ENCODE assay signal across 1 cellular context in genomic region chr22:41526226-41526531, GRCh38.
TF ChIP-seq lines count a peak whose summit lies in the region.

No MANE protein-coding gene starts in this region.

TF ChIP-seq in liver, 16 proteins besides CTCF, POLR2A, EP300 and RAD21 (continued from another document):
- no peak for TF ChIP-seq ZBTB33 (IDR thresholded peaks at IDR 0.05)
- TF ChIP-seq FOXA2 (IDR thresholded peaks at IDR 0.05): no peak
- no peak for TF ChIP-seq SP1 (IDR thresholded peaks at IDR 0.05)
- TF ChIP-seq FOXA1 (IDR thresholded peaks at IDR 0.05): no peak
- no peak for TF ChIP-seq YY1 (IDR thresholded peaks at IDR 0.05)
- TF ChIP-seq TAF1 (conservative IDR thresholded peaks at IDR 0.05): no peak
- TF ChIP-seq JUND (IDR thresholded peaks at IDR 0.05): no peak
